ENCODE assay signal across 1 cellular context in genomic region chr1:66381626-66382275, GRCh38.
TF ChIP-seq lines count a peak whose summit lies in the region.

No MANE protein-coding gene starts in this region.

TF ChIP-seq in WTC11, 78 proteins besides CTCF, POLR2A, EP300 and RAD21 (continued from another document):
- TF ChIP-seq ARID4B (CRISPR knock-in tag; IDR thresholded peaks at IDR 0.05; ENCODE audit: borderline replicate concordance) (no peak), E2F5 (CRISPR knock-in tag; IDR thresholded peaks at IDR 0.05) (no peak), RELA (CRISPR knock-in tag; IDR thresholded peaks at IDR 0.05; ENCODE audit: borderline replicate concordance) (no peak), SMAD3 (CRISPR knock-in tag; IDR thresholded peaks at IDR 0.05; ENCODE audit: borderline replicate concordance) (no peak), ATF1 (CRISPR knock-in tag; IDR thresholded peaks at IDR 0.05) (no peak), ZNF317 (CRISPR knock-in tag; IDR thresholded peaks at IDR 0.05; ENCODE audit: borderline replicate concordance, low read depth) (no peak)
- TF ChIP-seq, protein P1, sequence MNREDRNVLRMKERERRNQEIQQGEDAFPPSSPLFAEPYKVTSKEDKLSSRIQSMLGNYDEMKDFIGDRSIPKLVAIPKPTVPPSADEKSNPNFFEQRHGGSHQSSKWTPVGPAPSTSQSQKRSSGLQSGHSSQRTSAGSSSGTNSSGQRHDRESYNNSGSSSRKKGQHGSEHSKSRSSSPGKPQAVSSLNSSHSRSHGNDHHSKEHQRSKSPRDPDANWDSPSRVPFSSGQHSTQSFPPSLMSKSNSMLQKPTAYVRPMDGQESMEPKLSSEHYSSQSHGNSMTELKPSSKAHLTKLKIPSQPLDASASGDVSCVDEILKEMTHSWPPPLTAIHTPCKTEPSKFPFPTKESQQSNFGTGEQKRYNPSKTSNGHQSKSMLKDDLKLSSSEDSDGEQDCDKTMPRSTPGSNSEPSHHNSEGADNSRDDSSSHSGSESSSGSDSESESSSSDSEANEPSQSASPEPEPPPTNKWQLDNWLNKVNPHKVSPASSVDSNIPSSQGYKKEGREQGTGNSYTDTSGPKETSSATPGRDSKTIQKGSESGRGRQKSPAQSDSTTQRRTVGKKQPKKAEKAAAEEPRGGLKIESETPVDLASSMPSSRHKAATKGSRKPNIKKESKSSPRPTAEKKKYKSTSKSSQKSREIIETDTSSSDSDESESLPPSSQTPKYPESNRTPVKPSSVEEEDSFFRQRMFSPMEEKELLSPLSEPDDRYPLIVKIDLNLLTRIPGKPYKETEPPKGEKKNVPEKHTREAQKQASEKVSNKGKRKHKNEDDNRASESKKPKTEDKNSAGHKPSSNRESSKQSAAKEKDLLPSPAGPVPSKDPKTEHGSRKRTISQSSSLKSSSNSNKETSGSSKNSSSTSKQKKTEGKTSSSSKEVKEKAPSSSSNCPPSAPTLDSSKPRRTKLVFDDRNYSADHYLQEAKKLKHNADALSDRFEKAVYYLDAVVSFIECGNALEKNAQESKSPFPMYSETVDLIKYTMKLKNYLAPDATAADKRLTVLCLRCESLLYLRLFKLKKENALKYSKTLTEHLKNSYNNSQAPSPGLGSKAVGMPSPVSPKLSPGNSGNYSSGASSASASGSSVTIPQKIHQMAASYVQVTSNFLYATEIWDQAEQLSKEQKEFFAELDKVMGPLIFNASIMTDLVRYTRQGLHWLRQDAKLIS (CRISPR knock-in tag; IDR thresholded peaks at IDR 0.05; ENCODE audit: borderline replicate concordance), result no peak
